In the genomic region with DNA sequence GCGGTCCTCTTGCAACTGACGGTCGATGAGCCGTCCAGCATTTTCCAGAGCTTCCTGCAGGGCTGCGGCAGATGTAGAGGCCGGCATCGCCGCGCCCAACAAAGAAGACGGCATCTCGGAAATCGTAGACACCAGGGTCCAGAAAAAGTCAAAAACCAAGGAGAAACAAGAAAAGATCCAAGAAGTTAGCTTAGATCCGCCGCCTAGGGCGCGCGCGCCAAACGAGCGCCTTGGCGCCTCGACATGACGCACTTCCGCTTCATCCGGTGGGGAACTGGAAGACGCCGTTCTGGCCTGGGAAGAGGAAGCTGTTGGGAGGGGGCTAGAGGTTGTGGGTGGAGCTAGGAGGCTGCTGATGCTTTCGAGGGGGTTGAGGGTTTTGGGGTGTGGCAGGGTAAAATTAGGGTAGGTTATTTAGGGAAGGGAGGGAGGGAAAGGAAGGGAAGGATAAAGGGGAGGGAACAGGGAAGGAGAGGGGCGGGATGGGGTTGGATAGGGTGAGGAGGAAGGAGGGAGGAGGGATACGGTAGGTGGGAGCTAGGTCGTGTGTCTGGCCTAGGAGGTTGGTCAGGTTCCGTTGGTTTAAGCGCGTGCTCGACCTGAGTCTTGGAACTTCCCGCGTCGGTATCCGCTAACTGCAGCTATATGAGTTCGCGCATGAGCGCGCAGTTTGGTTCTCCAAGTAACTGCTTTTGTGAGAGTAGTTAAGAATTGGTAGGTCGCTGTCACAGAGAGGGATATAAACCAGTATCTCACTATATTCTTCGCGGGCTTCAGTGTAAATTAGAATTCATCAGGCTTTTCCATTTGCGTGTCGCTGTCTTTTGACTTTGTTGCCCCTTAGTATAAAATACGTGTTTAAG, we compare ENCODE assay signal across 1 cellular context.
TF ChIP-seq lines count a peak whose summit lies in the region.

A gene (minus strand): TSS at position 243 of the 863 bp plus-strand sequence. CDS start 129 bp downstream, at position 114.

TF ChIP-seq in K562, 482 proteins besides CTCF, POLR2A, EP300 and RAD21 (continued from another document and continues in another):
- TF ChIP-seq, protein P1, sequence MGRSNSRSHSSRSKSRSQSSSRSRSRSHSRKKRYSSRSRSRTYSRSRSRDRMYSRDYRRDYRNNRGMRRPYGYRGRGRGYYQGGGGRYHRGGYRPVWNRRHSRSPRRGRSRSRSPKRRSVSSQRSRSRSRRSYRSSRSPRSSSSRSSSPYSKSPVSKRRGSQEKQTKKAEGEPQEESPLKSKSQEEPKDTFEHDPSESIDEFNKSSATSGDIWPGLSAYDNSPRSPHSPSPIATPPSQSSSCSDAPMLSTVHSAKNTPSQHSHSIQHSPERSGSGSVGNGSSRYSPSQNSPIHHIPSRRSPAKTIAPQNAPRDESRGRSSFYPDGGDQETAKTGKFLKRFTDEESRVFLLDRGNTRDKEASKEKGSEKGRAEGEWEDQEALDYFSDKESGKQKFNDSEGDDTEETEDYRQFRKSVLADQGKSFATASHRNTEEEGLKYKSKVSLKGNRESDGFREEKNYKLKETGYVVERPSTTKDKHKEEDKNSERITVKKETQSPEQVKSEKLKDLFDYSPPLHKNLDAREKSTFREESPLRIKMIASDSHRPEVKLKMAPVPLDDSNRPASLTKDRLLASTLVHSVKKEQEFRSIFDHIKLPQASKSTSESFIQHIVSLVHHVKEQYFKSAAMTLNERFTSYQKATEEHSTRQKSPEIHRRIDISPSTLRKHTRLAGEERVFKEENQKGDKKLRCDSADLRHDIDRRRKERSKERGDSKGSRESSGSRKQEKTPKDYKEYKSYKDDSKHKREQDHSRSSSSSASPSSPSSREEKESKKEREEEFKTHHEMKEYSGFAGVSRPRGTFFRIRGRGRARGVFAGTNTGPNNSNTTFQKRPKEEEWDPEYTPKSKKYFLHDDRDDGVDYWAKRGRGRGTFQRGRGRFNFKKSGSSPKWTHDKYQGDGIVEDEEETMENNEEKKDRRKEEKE (IDR thresholded peaks at IDR 0.05; ENCODE audit: borderline replicate concordance in 1 of 2, control insufficient read depth in 1 of 2, low read depth in 2 of 2, low read length in 1 of 2): peak in 1 of 2 experiments; percentile 82; a peak in 1 of 4 replicates
- TF ChIP-seq HNRNPK (IDR thresholded peaks at IDR 0.05; ENCODE audit: low read depth, low read length, poor library complexity, severe bottlenecking) (peak; percentile 85), ARHGAP35 (IDR thresholded peaks at IDR 0.05; ENCODE audit: partially characterized antibody) (peak; percentile 84), CHD1 (IDR thresholded peaks at IDR 0.05; ENCODE audit: low read length) (peak; percentile 49), CC2D1A (IDR thresholded peaks at IDR 0.05) (peak; percentile 95), NR1H2 (CRISPR knock-in tag; IDR thresholded peaks at IDR 0.05) (no peak), JUNB (CRISPR knock-in tag; conservative IDR thresholded peaks at IDR 0.05) (no peak), HMG20A (CRISPR knock-in tag; conservative IDR thresholded peaks at IDR 0.05) (no peak), DIDO1 (tag; IDR thresholded peaks at IDR 0.05; ENCODE audit: low read depth) (peak; percentile 96), MAFF (IDR thresholded peaks at IDR 0.05; ENCODE audit: low read length) (no peak), ZBTB1 (CRISPR knock-in tag; IDR thresholded peaks at IDR 0.05; ENCODE audit: borderline replicate concordance, low read depth) (no peak; the same call in 1 of the 2 replicates), SMARCC2 (IDR thresholded peaks at IDR 0.05; ENCODE audit: low read depth) (peak; percentile 49; the same call in 1 of the 2 replicates), SIX5 (IDR thresholded peaks at IDR 0.05; ENCODE audit: borderline replicate concordance in 1 of 2, insufficient read depth in 1 of 2, low read depth in 1 of 2, low read length in 2 of 2) (peak; percentile 51 to 57; a peak in 2 of 4 replicates), WHSC1 (IDR thresholded peaks at IDR 0.05; ENCODE audit: low read length) (no peak), KDM5B (IDR thresholded peaks at IDR 0.05; ENCODE audit: insufficient replicate concordance, low read depth, low read length) (peak; percentile 90), ZNF143 (CRISPR knock-in tag; IDR thresholded peaks at IDR 0.05) (peak; percentile 28; the same call in 1 of the 2 replicates), NBN (IDR thresholded peaks at IDR 0.05; ENCODE audit: low read depth) (peak; percentile 100), POLR2B (IDR thresholded peaks at IDR 0.05; ENCODE audit: low read depth, partially characterized antibody) (peak; percentile 99), SMARCA4 (IDR thresholded peaks at IDR 0.05) (peak; percentile 75), KAT8 (IDR thresholded peaks at IDR 0.05; ENCODE audit: low read depth) (0 out of 2 replicates have a peak, but pooled peaks have one; percentile 62), ZNF24 (IDR thresholded peaks at IDR 0.05) (0 out of 2 replicates have a peak, but pooled peaks have one; percentile 16)
- TF ChIP-seq, protein P2, sequence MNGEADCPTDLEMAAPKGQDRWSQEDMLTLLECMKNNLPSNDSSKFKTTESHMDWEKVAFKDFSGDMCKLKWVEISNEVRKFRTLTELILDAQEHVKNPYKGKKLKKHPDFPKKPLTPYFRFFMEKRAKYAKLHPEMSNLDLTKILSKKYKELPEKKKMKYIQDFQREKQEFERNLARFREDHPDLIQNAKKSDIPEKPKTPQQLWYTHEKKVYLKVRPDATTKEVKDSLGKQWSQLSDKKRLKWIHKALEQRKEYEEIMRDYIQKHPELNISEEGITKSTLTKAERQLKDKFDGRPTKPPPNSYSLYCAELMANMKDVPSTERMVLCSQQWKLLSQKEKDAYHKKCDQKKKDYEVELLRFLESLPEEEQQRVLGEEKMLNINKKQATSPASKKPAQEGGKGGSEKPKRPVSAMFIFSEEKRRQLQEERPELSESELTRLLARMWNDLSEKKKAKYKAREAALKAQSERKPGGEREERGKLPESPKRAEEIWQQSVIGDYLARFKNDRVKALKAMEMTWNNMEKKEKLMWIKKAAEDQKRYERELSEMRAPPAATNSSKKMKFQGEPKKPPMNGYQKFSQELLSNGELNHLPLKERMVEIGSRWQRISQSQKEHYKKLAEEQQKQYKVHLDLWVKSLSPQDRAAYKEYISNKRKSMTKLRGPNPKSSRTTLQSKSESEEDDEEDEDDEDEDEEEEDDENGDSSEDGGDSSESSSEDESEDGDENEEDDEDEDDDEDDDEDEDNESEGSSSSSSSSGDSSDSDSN (IDR thresholded peaks at IDR 0.05; ENCODE audit: borderline replicate concordance in 1 of 2, low read depth in 2 of 2, low read length in 2 of 2): 0 out of 4 replicates have a peak, but pooled peaks of 1 of the 2 experiments have one; percentile 18
- TF ChIP-seq, protein P3, sequence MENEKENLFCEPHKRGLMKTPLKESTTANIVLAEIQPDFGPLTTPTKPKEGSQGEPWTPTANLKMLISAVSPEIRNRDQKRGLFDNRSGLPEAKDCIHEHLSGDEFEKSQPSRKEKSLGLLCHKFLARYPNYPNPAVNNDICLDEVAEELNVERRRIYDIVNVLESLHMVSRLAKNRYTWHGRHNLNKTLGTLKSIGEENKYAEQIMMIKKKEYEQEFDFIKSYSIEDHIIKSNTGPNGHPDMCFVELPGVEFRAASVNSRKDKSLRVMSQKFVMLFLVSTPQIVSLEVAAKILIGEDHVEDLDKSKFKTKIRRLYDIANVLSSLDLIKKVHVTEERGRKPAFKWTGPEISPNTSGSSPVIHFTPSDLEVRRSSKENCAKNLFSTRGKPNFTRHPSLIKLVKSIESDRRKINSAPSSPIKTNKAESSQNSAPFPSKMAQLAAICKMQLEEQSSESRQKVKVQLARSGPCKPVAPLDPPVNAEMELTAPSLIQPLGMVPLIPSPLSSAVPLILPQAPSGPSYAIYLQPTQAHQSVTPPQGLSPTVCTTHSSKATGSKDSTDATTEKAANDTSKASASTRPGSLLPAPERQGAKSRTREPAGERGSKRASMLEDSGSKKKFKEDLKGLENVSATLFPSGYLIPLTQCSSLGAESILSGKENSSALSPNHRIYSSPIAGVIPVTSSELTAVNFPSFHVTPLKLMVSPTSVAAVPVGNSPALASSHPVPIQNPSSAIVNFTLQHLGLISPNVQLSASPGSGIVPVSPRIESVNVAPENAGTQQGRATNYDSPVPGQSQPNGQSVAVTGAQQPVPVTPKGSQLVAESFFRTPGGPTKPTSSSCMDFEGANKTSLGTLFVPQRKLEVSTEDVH (IDR thresholded peaks at IDR 0.05; ENCODE audit: low read depth, partially characterized antibody): peak; percentile 98
- TF ChIP-seq, protein P4, sequence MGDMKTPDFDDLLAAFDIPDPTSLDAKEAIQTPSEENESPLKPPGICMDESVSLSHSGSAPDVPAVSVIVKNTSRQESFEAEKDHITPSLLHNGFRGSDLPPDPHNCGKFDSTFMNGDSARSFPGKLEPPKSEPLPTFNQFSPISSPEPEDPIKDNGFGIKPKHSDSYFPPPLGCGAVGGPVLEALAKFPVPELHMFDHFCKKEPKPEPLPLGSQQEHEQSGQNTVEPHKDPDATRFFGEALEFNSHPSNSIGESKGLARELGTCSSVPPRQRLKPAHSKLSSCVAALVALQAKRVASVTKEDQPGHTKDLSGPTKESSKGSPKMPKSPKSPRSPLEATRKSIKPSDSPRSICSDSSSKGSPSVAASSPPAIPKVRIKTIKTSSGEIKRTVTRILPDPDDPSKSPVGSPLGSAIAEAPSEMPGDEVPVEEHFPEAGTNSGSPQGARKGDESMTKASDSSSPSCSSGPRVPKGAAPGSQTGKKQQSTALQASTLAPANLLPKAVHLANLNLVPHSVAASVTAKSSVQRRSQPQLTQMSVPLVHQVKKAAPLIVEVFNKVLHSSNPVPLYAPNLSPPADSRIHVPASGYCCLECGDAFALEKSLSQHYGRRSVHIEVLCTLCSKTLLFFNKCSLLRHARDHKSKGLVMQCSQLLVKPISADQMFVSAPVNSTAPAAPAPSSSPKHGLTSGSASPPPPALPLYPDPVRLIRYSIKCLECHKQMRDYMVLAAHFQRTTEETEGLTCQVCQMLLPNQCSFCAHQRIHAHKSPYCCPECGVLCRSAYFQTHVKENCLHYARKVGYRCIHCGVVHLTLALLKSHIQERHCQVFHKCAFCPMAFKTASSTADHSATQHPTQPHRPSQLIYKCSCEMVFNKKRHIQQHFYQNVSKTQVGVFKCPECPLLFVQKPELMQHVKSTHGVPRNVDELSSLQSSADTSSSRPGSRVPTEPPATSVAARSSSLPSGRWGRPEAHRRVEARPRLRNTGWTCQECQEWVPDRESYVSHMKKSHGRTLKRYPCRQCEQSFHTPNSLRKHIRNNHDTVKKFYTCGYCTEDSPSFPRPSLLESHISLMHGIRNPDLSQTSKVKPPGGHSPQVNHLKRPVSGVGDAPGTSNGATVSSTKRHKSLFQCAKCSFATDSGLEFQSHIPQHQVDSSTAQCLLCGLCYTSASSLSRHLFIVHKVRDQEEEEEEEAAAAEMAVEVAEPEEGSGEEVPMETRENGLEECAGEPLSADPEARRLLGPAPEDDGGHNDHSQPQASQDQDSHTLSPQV (IDR thresholded peaks at IDR 0.05): peak; percentile 89
- TF ChIP-seq, protein P5, sequence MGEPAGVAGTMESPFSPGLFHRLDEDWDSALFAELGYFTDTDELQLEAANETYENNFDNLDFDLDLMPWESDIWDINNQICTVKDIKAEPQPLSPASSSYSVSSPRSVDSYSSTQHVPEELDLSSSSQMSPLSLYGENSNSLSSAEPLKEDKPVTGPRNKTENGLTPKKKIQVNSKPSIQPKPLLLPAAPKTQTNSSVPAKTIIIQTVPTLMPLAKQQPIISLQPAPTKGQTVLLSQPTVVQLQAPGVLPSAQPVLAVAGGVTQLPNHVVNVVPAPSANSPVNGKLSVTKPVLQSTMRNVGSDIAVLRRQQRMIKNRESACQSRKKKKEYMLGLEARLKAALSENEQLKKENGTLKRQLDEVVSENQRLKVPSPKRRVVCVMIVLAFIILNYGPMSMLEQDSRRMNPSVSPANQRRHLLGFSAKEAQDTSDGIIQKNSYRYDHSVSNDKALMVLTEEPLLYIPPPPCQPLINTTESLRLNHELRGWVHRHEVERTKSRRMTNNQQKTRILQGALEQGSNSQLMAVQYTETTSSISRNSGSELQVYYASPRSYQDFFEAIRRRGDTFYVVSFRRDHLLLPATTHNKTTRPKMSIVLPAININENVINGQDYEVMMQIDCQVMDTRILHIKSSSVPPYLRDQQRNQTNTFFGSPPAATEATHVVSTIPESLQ (CRISPR knock-in tag; IDR thresholded peaks at IDR 0.05): peak; percentile 60; the same call in 1 of the 2 replicates
- TF ChIP-seq, protein P6, sequence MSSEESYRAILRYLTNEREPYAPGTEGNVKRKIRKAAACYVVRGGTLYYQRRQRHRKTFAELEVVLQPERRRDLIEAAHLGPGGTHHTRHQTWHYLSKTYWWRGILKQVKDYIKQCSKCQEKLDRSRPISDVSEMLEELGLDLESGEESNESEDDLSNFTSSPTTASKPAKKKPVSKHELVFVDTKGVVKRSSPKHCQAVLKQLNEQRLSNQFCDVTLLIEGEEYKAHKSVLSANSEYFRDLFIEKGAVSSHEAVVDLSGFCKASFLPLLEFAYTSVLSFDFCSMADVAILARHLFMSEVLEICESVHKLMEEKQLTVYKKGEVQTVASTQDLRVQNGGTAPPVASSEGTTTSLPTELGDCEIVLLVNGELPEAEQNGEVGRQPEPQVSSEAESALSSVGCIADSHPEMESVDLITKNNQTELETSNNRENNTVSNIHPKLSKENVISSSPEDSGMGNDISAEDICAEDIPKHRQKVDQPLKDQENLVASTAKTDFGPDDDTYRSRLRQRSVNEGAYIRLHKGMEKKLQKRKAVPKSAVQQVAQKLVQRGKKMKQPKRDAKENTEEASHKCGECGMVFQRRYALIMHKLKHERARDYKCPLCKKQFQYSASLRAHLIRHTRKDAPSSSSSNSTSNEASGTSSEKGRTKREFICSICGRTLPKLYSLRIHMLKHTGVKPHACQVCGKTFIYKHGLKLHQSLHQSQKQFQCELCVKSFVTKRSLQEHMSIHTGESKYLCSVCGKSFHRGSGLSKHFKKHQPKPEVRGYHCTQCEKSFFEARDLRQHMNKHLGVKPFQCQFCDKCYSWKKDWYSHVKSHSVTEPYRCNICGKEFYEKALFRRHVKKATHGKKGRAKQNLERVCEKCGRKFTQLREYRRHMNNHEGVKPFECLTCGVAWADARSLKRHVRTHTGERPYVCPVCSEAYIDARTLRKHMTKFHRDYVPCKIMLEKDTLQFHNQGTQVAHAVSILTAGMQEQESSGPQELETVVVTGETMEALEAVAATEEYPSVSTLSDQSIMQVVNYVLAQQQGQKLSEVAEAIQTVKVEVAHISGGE (CRISPR knock-in tag; IDR thresholded peaks at IDR 0.05): peak in 1 of 3 experiments; percentile 87; a peak in 3 of 6 replicates
